In the genomic region with DNA sequence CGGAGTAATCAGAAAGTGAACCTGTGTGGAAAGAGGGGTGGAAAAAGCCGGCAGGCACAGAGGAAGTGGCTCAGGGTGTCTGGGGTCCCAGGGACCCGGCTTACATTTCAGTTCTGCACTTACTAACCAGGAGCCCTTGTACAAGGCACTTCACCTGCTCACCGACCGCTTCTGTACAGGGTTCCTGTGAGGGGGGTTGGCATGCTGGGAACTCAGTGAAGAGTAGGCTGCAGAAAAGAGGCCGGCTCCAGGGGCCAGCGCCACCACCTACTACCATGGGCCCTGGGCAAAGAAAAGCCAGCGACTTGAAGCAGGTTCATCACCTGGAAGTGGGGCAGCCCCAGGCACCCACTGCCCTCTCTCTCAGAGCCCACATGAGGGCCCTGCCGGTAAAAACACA, we compare ENCODE assay signal across 2 cellular contexts.
TF ChIP-seq lines count a peak whose summit lies in the region.

No MANE protein-coding gene starts in this region.

TF ChIP-seq in SK-N-SH treated with all-trans-retinoic acid at 6 μM for 48 hours, 23 proteins besides CTCF, POLR2A, EP300 and RAD21:
- TF ChIP-seq PPARA (CRISPR knock-in tag; IDR thresholded peaks at IDR 0.05; ENCODE audit: borderline replicate concordance) (no peak), ZC3H10 (CRISPR knock-in tag; IDR thresholded peaks at IDR 0.05) (no peak), CSDC2 (CRISPR knock-in tag; IDR thresholded peaks at IDR 0.05) (no peak), ARNTL (CRISPR knock-in tag; IDR thresholded peaks at IDR 0.05; ENCODE audit: borderline replicate concordance, low read depth) (no peak), ESRRG (CRISPR knock-in tag; IDR thresholded peaks at IDR 0.05) (no peak), ZNF565 (CRISPR knock-in tag; conservative IDR thresholded peaks at IDR 0.05; ENCODE audit: low read depth) (no peak), POU6F1 (CRISPR knock-in tag; IDR thresholded peaks at IDR 0.05; ENCODE audit: borderline replicate concordance, low read depth) (no peak), BACH2 (CRISPR knock-in tag; IDR thresholded peaks at IDR 0.05; ENCODE audit: borderline replicate concordance) (no peak), CREB5 (CRISPR knock-in tag; IDR thresholded peaks at IDR 0.05; ENCODE audit: low read depth) (no peak), RARB (CRISPR knock-in tag; IDR thresholded peaks at IDR 0.05) (no peak), TCF4 (CRISPR knock-in tag; IDR thresholded peaks at IDR 0.05; ENCODE audit: borderline replicate concordance) (no peak), ZNF8 (CRISPR knock-in tag; IDR thresholded peaks at IDR 0.05) (no peak)

TF ChIP-seq in SK-N-SH, 30 proteins besides CTCF, POLR2A, EP300 and RAD21:
- no peak for TF ChIP-seq GATA2 (CRISPR knock-in tag; IDR thresholded peaks at IDR 0.05)
- TF ChIP-seq TEAD4 (IDR thresholded peaks at IDR 0.05; ENCODE audit: borderline replicate concordance, insufficient read depth), result no peak
- TF ChIP-seq FOXJ3 (CRISPR knock-in tag; IDR thresholded peaks at IDR 0.05), result no peak
- no peak for TF ChIP-seq FOSL2 (IDR thresholded peaks at IDR 0.05; ENCODE audit: borderline replicate concordance, low read depth)
- no peak for TF ChIP-seq ELF1 (IDR thresholded peaks at IDR 0.05)
- TF ChIP-seq EZH2phosphoT487 (IDR thresholded peaks at IDR 0.05; ENCODE audit: borderline replicate concordance, low read depth), result no peak
- TF ChIP-seq, protein P1, sequence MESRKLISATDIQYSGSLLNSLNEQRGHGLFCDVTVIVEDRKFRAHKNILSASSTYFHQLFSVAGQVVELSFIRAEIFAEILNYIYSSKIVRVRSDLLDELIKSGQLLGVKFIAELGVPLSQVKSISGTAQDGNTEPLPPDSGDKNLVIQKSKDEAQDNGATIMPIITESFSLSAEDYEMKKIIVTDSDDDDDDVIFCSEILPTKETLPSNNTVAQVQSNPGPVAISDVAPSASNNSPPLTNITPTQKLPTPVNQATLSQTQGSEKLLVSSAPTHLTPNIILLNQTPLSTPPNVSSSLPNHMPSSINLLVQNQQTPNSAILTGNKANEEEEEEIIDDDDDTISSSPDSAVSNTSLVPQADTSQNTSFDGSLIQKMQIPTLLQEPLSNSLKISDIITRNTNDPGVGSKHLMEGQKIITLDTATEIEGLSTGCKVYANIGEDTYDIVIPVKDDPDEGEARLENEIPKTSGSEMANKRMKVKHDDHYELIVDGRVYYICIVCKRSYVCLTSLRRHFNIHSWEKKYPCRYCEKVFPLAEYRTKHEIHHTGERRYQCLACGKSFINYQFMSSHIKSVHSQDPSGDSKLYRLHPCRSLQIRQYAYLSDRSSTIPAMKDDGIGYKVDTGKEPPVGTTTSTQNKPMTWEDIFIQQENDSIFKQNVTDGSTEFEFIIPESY (IDR thresholded peaks at IDR 0.05; ENCODE audit: borderline replicate concordance, low read depth), result no peak
- TF ChIP-seq NFIC (IDR thresholded peaks at IDR 0.05; ENCODE audit: borderline replicate concordance), result no peak
- no peak for TF ChIP-seq NRF1 (IDR thresholded peaks at IDR 0.05; ENCODE audit: low read depth, low read length)
- no peak for TF ChIP-seq YY1 (IDR thresholded peaks at IDR 0.05; ENCODE audit: low read depth)
- no peak for TF ChIP-seq MEF2A (IDR thresholded peaks at IDR 0.05; ENCODE audit: borderline replicate concordance, low read depth)
- no peak for TF ChIP-seq FOXM1 (IDR thresholded peaks at IDR 0.05; ENCODE audit: low read depth)
- TF ChIP-seq JUND (IDR thresholded peaks at IDR 0.05), result no peak
- TF ChIP-seq RXRA (IDR thresholded peaks at IDR 0.05; ENCODE audit: borderline replicate concordance, low read depth), result no peak
- no peak for TF ChIP-seq GABPA (IDR thresholded peaks at IDR 0.05; ENCODE audit: low read depth)
- TF ChIP-seq MXI1 (IDR thresholded peaks at IDR 0.05; ENCODE audit: low read depth, low read length), result no peak
- no peak for TF ChIP-seq CHD2 (IDR thresholded peaks at IDR 0.05; ENCODE audit: low read length, partially characterized antibody)
- TF ChIP-seq POLR2AphosphoS5 (IDR thresholded peaks at IDR 0.05; ENCODE audit: low read depth, low read length), result no peak
